ENCODE assay signal across 30 cellular contexts in genomic region chr17:68484458-68484857, GRCh38.
"Had no signal": no experiment of that assay in that cellular context is flagged by ENCODE, and none has a peak within 500 bp of the region (broad histone marks: within the 10 kb centered on the region; RNA-seq: fewer than 3 reads in every experiment).

No MANE protein-coding gene starts in this region.

- ATAC-seq: activated CD8-positive, alpha-beta T cell treated with anti-CD3 and anti-CD28 coated beads, Interleukin-2, amount 10 ng/mL, durations not matched to agents 7 days and 5 days; activated naive CD4-positive, alpha-beta T cell treated with anti-CD3 and anti-CD28 coated beads, Interleukin-2, amount 50 U/mL, for 72 hours; activated T-cell treated with anti-CD3 and anti-CD28 coated beads, Interleukin-2, amount 50 U/mL, for 4 hours had no signal

- FAIRE-seq: bronchial epithelial cell, RCC 7860 had no signal

- H3K4me3 Mint-ChIP-seq: activated CD4-positive, alpha-beta T cell treated with anti-CD3 and anti-CD28 coated beads, Interleukin-2, amount 10 ng/mL, durations not matched to agents 24 days and 14 days; activated CD8-positive, alpha-beta T cell treated with anti-CD3 and anti-CD28 coated beads, Interleukin-2, amount 10 ng/mL, durations not matched to agents 7 days and 5 days; activated naive CD4-positive, alpha-beta T cell treated with anti-CD3 and anti-CD28 coated beads for 36 hours; activated T-cell treated with anti-CD3 and anti-CD28 coated beads, Interleukin-2, amount 50 U/mL, for 4 hours; activated T-helper 1 cell treated with anti-CD3 and anti-CD28 coated beads, Interleukin-12 subunit alpha, Interleukin-12 subunit beta, Interleukin-2, Interleukin-4 antibody, amounts not matched to agents 30 ng/mL and 10 ng/mL and 1 ng/mL, durations not matched to agents 14 hours and 24 hours and 36 hours; brain; IgD-negative memory B cell had no signal

- H3K4me3 ChIP-seq: PC-9 had no signal

- H3K9me3 Mint-ChIP-seq: activated T-cell treated with anti-CD3 and anti-CD28 coated beads, Interleukin-2, amount 50 U/mL, for 4 hours; brain had no signal

- H3K4me1 Mint-ChIP-seq: brain had no signal

- H2AFZ ChIP-seq: PC-9 had no signal

- H3K27ac Mint-ChIP-seq: activated CD4-positive, alpha-beta T cell treated with anti-CD3 and anti-CD28 coated beads, Interleukin-2, amount 10 ng/mL, durations not matched to agents 24 days and 14 days; activated CD8-positive, alpha-beta T cell treated with anti-CD3 and anti-CD28 coated beads, Interleukin-2, amount 10 ng/mL, durations not matched to agents 7 days and 5 days; activated naive CD4-positive, alpha-beta T cell treated with anti-CD3 and anti-CD28 coated beads for 36 hours; activated naive CD4-positive, alpha-beta T cell treated with anti-CD3 and anti-CD28 coated beads, Interleukin-2, amount 50 U/mL, for 72 hours; activated T-helper 1 cell treated with anti-CD3 and anti-CD28 coated beads, Interleukin-12 subunit alpha, Interleukin-12 subunit beta, Interleukin-2, Interleukin-4 antibody, amounts not matched to agents 30 ng/mL and 10 ng/mL and 1 ng/mL, durations not matched to agents 14 hours and 24 hours and 36 hours; brain; IgD-negative memory B cell had no signal

- H3K27ac ChIP-seq: PC-9, RWPE1, WERI-Rb-1 had no signal

- DNase-seq: activated CD4-positive, alpha-beta T cell treated with anti-CD3 and anti-CD28 coated beads for 1 hour; activated CD4-positive, alpha-beta T cell treated with anti-CD3 and anti-CD28 coated beads, Interleukin-2, amount 10 ng/mL, durations not matched to agents 24 days and 14 days; activated CD4-positive, alpha-beta T cell treated with anti-CD3 and anti-CD28 coated beads, Interleukin-2, amount 50 U/mL, for 48 hours; activated CD4-positive, CD25-positive, alpha-beta regulatory T cell; activated CD8-positive, alpha-beta T cell treated with anti-CD3 and anti-CD28 coated beads, Interleukin-2, amount 10 ng/mL, durations not matched to agents 7 days and 5 days; activated gamma-delta T cell treated with Interleukin-2 at 50 U/mL for 16 hours; activated naive CD4-positive, alpha-beta T cell treated with anti-CD3 and anti-CD28 coated beads for 36 hours; activated T-cell treated with anti-CD3 and anti-CD28 coated beads, Interleukin-2, amount 50 U/mL, for 4 hours; anterior cingulate cortex; caudate nucleus; Karpas-422; KBM-7; NCI-H1105 treated with DMSO at 0.1 percent for 48 hours; NCI-H1436; NCI-H1694; NCI-H1930; NCI-H345; NCI-H524 treated with DMSO at 0.1 percent for 48 hours; PC-9; SIG-M5; SW 1271; T1000; WERI-Rb-1 had no signal

- H3K4me2 ChIP-seq: PC-9 had no signal

- H3K36me3 ChIP-seq: WERI-Rb-1 had no signal

- H3K36me3 Mint-ChIP-seq: brain had no signal
